1 cellular context compared by ENCODE assay signal in the genomic region with DNA sequence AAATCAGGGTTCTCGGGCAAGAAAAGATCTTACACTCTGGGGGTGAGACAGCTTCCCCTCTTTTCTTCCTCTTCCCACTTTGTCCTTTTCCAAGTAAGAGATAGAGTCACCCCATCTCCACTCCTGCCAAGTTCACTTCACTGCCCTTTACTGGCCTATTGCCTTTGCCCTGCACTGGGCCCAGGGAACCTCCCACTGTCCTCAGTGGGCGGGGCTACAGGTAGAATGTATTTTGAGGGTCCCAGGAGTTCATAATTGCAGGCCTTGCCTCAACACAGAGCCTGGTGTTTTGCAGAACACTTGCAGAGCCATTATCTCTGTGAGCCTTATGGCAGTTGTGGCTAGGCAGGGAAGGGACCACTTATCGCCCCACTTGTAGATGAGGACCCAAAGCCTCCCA.
TF ChIP-seq lines count a peak whose summit lies in the region.

No MANE protein-coding gene starts in this region.

TF ChIP-seq in HepG2, 621 proteins besides CTCF, POLR2A, EP300 and RAD21:
- TF ChIP-seq, protein P1, sequence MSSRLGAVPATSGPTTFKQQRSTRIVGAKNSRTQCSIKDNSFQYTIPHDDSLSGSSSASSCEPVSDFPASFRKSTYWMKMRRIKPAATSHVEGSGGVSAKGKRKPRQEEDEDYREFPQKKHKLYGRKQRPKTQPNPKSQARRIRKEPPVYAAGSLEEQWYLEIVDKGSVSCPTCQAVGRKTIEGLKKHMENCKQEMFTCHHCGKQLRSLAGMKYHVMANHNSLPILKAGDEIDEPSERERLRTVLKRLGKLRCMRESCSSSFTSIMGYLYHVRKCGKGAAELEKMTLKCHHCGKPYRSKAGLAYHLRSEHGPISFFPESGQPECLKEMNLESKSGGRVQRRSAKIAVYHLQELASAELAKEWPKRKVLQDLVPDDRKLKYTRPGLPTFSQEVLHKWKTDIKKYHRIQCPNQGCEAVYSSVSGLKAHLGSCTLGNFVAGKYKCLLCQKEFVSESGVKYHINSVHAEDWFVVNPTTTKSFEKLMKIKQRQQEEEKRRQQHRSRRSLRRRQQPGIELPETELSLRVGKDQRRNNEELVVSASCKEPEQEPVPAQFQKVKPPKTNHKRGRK (CRISPR knock-in tag; IDR thresholded peaks at IDR 0.05), result no peak
- TF ChIP-seq RNF2 (conservative IDR thresholded peaks at IDR 0.05; ENCODE audit: low read depth) (no peak), RBFOX2 (IDR thresholded peaks at IDR 0.05; ENCODE audit: low read depth, low read length) (0 out of 2 replicates have a peak, but pooled peaks have one; percentile 20), HMG20A (CRISPR knock-in tag; IDR thresholded peaks at IDR 0.05; ENCODE audit: borderline replicate concordance) (no peak), ZBTB10 (CRISPR knock-in tag; IDR thresholded peaks at IDR 0.05; ENCODE audit: borderline replicate concordance) (no peak), IKZF1 (IDR thresholded peaks at IDR 0.05) (no peak)
TF ChIP-seq in HepG2: peak in this region for 1.
